ENCODE assay signal across 8 cellular contexts in genomic region chr7:44767912-44768662, GRCh38. TPM values are rescaled to one million over a fixed set of nuclear protein-coding genes. Genes with fewer than 3 reads are reported as not detected.
DNase-seq lines count a peak whose midpoint lies in the region; ATAC-seq and TF ChIP-seq lines count a peak whose summit lies in the region.

No MANE protein-coding gene starts in this region.

- H3K4me1 Mint-ChIP-seq in effector memory CD8-positive, alpha-beta T cell (ENCODE audit: low read depth in 2 of 2) = peaks cover 40 to 42% of the 10 kb centered on the region in 2 donors
- H3K4me1 Mint-ChIP-seq in naive thymus-derived CD8-positive, alpha-beta T cell = peaks cover 23 to 48% (median 43%) of the 10 kb centered on the region in 4 donors

- POLR2A ChIA-PET in naive thymus-derived CD8-positive, alpha-beta T cell (lab: Charles Lee) = interaction anchor here (0.9 to 1.9 kb wide), 9 partner anchors 8 to 187 kb away, joined by 3 to 9 read pairs (median 5); partner anchors contain the start of genes OGDH and TMED4

- ATAC-seq in GM21390 (IDR thresholded peaks at IDR 0.05; ENCODE audit: unreplicated experiment) (peak; percentile 52), GM18498 (IDR thresholded peaks at IDR 0.05; ENCODE audit: unreplicated experiment) (no peak)
- peak; percentile 66 for ATAC-seq in effector memory CD8-positive, alpha-beta T cell (replicated peaks)
- ATAC-seq in naive thymus-derived CD8-positive, alpha-beta T cell = peak; percentile 80 to 85

- H3K27ac ChIP-seq in BLaER1 (0 out of 2 replicates have a peak overlapping the region, but pooled peaks have one; percentile 26), OCI-LY3 (ENCODE audit: low read length) (0 out of 2 replicates have a peak overlapping the region, but pooled peaks have one; percentile 1)

- H3K9me3 ChIP-seq in BLaER1 (no peaks in the 10 kb centered on the region), OCI-LY3 (ENCODE audit: insufficient read depth, low read length) (no peaks in the 10 kb centered on the region)

- peak overlapping the region; percentile 92 to 94 for H3K27ac Mint-ChIP-seq in effector memory CD8-positive, alpha-beta T cell
- H3K27ac Mint-ChIP-seq in naive thymus-derived CD8-positive, alpha-beta T cell = peak overlapping the region; percentile 31 to 95 (median 84)

- no peaks in the 10 kb centered on the region for H3K9me3 Mint-ChIP-seq in effector memory CD8-positive, alpha-beta T cell
- H3K9me3 Mint-ChIP-seq in naive thymus-derived CD8-positive, alpha-beta T cell = no peaks in the 10 kb centered on the region

- no peak overlapping the region for H3K4me2 ChIP-seq in BLaER1
- no peak overlapping the region for H3K4me2 ChIP-seq in OCI-LY3 (ENCODE audit: low read length)

- no peak overlapping the region for H2AFZ ChIP-seq in OCI-LY3 (ENCODE audit: low read depth, low read length)

- 0 out of 2 replicates have a peak, but pooled peaks cover 9% of the 10 kb centered on the region for H4K20me1 ChIP-seq in BLaER1
- H4K20me1 ChIP-seq in OCI-LY3 (ENCODE audit: insufficient read depth, low read length) = peaks cover 6% of the 10 kb centered on the region; the same call in 1 of the 2 replicates

- peaks cover 35% of the 10 kb centered on the region for H3K4me1 ChIP-seq in BLaER1
- H3K4me1 ChIP-seq in OCI-LY3 (ENCODE audit: low read length) = peaks cover 28% of the 10 kb centered on the region

- H3K27me3 ChIP-seq in BLaER1 = no peaks in the 10 kb centered on the region
- H3K27me3 ChIP-seq in OCI-LY3 (ENCODE audit: low read depth, low read length) = no peaks in the 10 kb centered on the region

- H3K36me3 ChIP-seq in BLaER1 (peaks cover 70% of the 10 kb centered on the region), OCI-LY3 (replicated peaks; ENCODE audit: low read depth, low read length) (peaks cover 55% of the 10 kb centered on the region)

- peak; percentile 23 to 29 (median 25) for DNase-seq in effector memory CD8-positive, alpha-beta T cell
- DNase-seq in naive thymus-derived CD8-positive, alpha-beta T cell = peak in 4 of 10 donors; percentile 12 to 70 (median 25)
- no peak for DNase-seq in ACHN
- no peak for DNase-seq in activated gamma-delta T cell (lab: John Stamatoyannopoulos, UW)

- H3K4me3 ChIP-seq in BLaER1 (no peak overlapping the region), OCI-LY3 (ENCODE audit: low read length) (no peak overlapping the region)

- H3K4me3 Mint-ChIP-seq in effector memory CD8-positive, alpha-beta T cell = peak overlapping the region; percentile 73 to 82
- H3K4me3 Mint-ChIP-seq in naive thymus-derived CD8-positive, alpha-beta T cell = peak overlapping the region in 6 of 10 donors; percentile 14 to 54 (median 33)

- TF ChIP-seq CTCF in OCI-LY3 (IDR thresholded peaks at IDR 0.05; ENCODE audit: low read depth, low read length) = no peak

- no peaks in the 10 kb centered on the region for H3K27me3 Mint-ChIP-seq in effector memory CD8-positive, alpha-beta T cell
- H3K27me3 Mint-ChIP-seq in naive thymus-derived CD8-positive, alpha-beta T cell = no peaks in the 10 kb centered on the region

- H3K9ac ChIP-seq in BLaER1 (no peak overlapping the region), OCI-LY3 (ENCODE audit: low read length) (no peak overlapping the region)

- peaks cover 31% of the 10 kb centered on the region for H3K36me3 Mint-ChIP-seq in effector memory CD8-positive, alpha-beta T cell (ENCODE audit: insufficient read depth)
- H3K36me3 Mint-ChIP-seq in naive thymus-derived CD8-positive, alpha-beta T cell = peaks cover 0 to 41% (median 15%) of the 10 kb centered on the region in 3 donors

- H3K79me2 ChIP-seq in OCI-LY3 (ENCODE audit: low read length) = no peaks in the 10 kb centered on the region

- in situ Hi-C loops in ACHN (cut with HindIII; ENCODE audit: low pct_ligation_motif_present, low pct_unique_long_range_greater_than_20kb, low sequenced_read_pairs) = no loop called here

RNA-seq across cellular contexts. Expression of gene ZMIZ2, which starts 19.4 kb away (rescaled TPM):
- 100 to 1,000 TPM; 142 to 149 TPM for total RNA-seq in naive thymus-derived CD8-positive, alpha-beta T cell
- polyA plus RNA-seq in naive thymus-derived CD8-positive, alpha-beta T cell = 1 to 10 TPM; 2.6 to 8.1 (median 4.9) TPM

RNA-seq across cellular contexts. Expression of gene PPIA, which starts 28.4 kb away (rescaled TPM):
- 100 to 1,000 TPM; 673 to 688 TPM for total RNA-seq in naive thymus-derived CD8-positive, alpha-beta T cell
- 1,000 to 10,000 TPM; 3,578 to 3,931 (median 3,619) TPM for polyA plus RNA-seq in naive thymus-derived CD8-positive, alpha-beta T cell

Comparison
In these comparisons a context has a peak if more than half of its experiments do, and no peak if none do; other contexts are left out.
1. DNase-seq: peak in effector memory CD8-positive, alpha-beta T cell (3 of 3); none in ACHN (single experiment) and activated gamma-delta T cell (single experiment).